Comparison of ENCODE assay signal across 9 cellular contexts in the genomic region with DNA sequence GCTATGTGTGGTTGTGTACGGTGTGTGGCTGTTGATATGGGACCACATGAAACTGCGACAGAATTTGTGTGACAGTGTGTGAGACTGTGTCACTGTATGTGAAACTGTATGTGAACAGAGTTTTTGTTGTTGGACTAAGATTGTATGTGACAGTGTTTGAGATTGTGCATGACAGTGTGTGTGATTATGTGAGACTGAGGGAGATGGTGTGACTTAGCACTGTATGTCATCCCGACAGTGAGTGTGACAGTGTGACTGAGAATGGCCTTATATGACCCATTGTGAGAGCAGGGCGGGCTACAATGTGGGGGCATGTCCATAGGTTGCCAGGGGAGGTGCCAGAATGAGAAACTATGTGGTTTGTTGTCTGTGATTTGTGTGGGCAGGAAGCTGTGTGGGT. TPM values are rescaled to one million over a fixed set of nuclear protein-coding genes. Genes with fewer than 3 reads are reported as not detected.
DNase-seq lines count a peak whose midpoint lies in the region; ATAC-seq and TF ChIP-seq lines count a peak whose summit lies in the region.
"Had no signal": no experiment of that assay in that cellular context is flagged by ENCODE, and none has a peak within 500 bp of the region (broad histone marks: within the 10 kb centered on the region; RNA-seq: fewer than 3 reads in every experiment).

No MANE protein-coding gene starts in this region.

- no peak for ATAC-seq in GM19463 (IDR thresholded peaks at IDR 0.05; ENCODE audit: unreplicated experiment)

- peaks cover 32% of the 10 kb centered on the region for H3K36me3 ChIP-seq in HUES64 (ENCODE audit: insufficient read depth, low read length)
- H3K36me3 ChIP-seq in mesodermal cell (ENCODE audit: control insufficient read depth, insufficient read depth, low read length), result peaks cover 31% of the 10 kb centered on the region

- no peaks in the 10 kb centered on the region for H3K4me1 ChIP-seq in HUES64 (ENCODE audit: insufficient read depth, low read length)
- no peaks in the 10 kb centered on the region for H3K4me1 ChIP-seq in mesodermal cell (ENCODE audit: control insufficient read depth, insufficient read depth, low read length, poor library complexity, severe bottlenecking)

- WGBS in HUES64, result 93% methylated on average over 4 of the region's 4 CpGs
- 93 to 97% methylated on average over 3 to 4 of the region's 4 CpGs for WGBS in mesodermal cell (ENCODE audit: insufficient coverage in 2 of 2), 2 experiments

- in situ Hi-C loops in astrocyte of the spinal cord (cut with HindIII; ENCODE audit: low sequenced_read_pairs), result no loop called here

- no peak overlapping the region for H3K9ac ChIP-seq in HUES64 (ENCODE audit: low read depth, low read length)

- H3K4me3 ChIP-seq in AG04450 (ENCODE audit: low read depth, low read length) (peak overlapping the region; percentile 96), HUES64 (ENCODE audit: low read length) (peak overlapping the region; percentile 83), astrocyte of the spinal cord (ENCODE audit: low read depth, low read length) (peak overlapping the region; percentile 92), mesodermal cell (ENCODE audit: extremely low read depth, insufficient read depth, low read length, poor library complexity, severe bottlenecking) (peak overlapping the region; percentile 68)

- H3K9me3 ChIP-seq in AG04450 (ENCODE audit: control insufficient read depth, insufficient read depth, low read length) (peaks cover 38% of the 10 kb centered on the region), HUES64 (ENCODE audit: insufficient read depth, low read depth, low read length) (peaks cover 54% of the 10 kb centered on the region), mesodermal cell (ENCODE audit: control insufficient read depth, low read length) (peaks cover 47% of the 10 kb centered on the region)

- DNase-seq in AG04450 (ENCODE audit: low read depth, low spot score), result no peak
- no peak for DNase-seq in astrocyte of the spinal cord (ENCODE audit: low read depth, low spot score)
- no peak for DNase-seq in NCI-H446 (lab: John Stamatoyannopoulos, UW)
- DNase-seq in 8988T, result no peak
- no peak for DNase-seq in Kasumi-1 (lab: John Stamatoyannopoulos, UW)
- DNase-seq: NCI-H1417 treated with DMSO at 0.1 percent for 48 hours had no signal

- POLR2A ChIA-PET in AG04450 (lab: Yijun Ruan, JAX), result no interaction called here

- H3K27ac ChIP-seq in AG04450 (ENCODE audit: low read depth, low read length) (no peak overlapping the region), HUES64 (ENCODE audit: low read depth, low read length) (no peak overlapping the region), mesodermal cell (ENCODE audit: low read depth, low read length, severe bottlenecking) (no peak overlapping the region)

- TF ChIP-seq CTCF in AG04450 (IDR thresholded peaks at IDR 0.05; ENCODE audit: low read depth, low read length) (no peak), astrocyte of the spinal cord (IDR thresholded peaks at IDR 0.05; ENCODE audit: low read depth, low read length) (no peak)

- H3K27me3 ChIP-seq in AG04450 (ENCODE audit: control insufficient read depth, insufficient read depth, low read length) (no peaks in the 10 kb centered on the region), HUES64 (ENCODE audit: insufficient read depth, low read length) (no peaks in the 10 kb centered on the region)

- CTCF ChIA-PET in AG04450 (lab: Charles Lee), result no interaction called here

RNA-seq across cellular contexts. Expression of a gene that starts 0.9 kb away (rescaled TPM):
- polyA plus RNA-seq in AG04450 (2011; rRNA removed), result 4.5 and 6.2 TPM in 2 replicates
- 4.5 and 7.0 TPM in 2 replicates for polyA minus RNA-seq in AG04450 (2011; rRNA and poly(A)+ RNA removed)
- 2.4 TPM for polyA plus RNA-seq in HUES64 (2013, experiment 1 of 2)
- polyA plus RNA-seq in HUES64 (2013, experiment 2 of 2), result 2.3 TPM
- 2.8 TPM for polyA plus RNA-seq in mesodermal cell (2013, experiment 1 of 2)
- 3.3 TPM for polyA plus RNA-seq in mesodermal cell (2013, experiment 2 of 2)

RNA-seq across cellular contexts. Expression of a gene that starts 11.7 kb away (rescaled TPM):
- polyA plus RNA-seq in AG04450 (2011; rRNA removed), result 3.1 and 3.9 TPM in 2 replicates
- 1.1 and 2.5 TPM in 2 replicates for polyA minus RNA-seq in AG04450 (2011; rRNA and poly(A)+ RNA removed)
- polyA plus RNA-seq in HUES64 (2013, experiment 1 of 2), result 2.9 TPM
- polyA plus RNA-seq in HUES64 (2013, experiment 2 of 2), result 2.7 TPM
- polyA plus RNA-seq in mesodermal cell (2013, experiment 1 of 2), result 2.9 TPM
- polyA plus RNA-seq in mesodermal cell (2013, experiment 2 of 2), result 3.0 TPM
